ENCODE assay signal across 19 cellular contexts in the genomic region with DNA sequence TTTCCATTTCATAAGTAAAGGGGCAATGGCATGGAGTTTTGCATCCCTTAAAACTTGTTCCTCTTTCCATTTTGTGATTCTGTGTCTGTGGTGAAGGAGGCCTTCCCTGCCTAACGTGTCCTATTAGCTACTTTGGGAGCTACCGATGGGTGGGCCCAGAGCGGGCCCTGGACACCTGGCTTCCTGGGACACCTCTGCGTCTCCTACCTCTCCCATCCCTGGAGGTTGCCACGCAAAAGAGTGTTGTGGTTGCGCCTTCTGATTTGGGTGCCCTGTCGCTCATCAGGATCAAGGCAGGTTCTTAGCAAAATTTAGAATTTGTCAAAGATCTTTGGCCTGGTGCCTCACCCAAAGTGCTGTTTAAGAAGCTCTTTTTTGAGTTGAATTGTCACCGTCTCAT.
"Had no signal": no experiment of that assay in that cellular context is flagged by ENCODE, and none has a peak within 500 bp of the region (broad histone marks: within the 10 kb centered on the region; RNA-seq: fewer than 3 reads in every experiment).

No MANE protein-coding gene starts in this region.

- DNase-seq: dermis blood vessel endothelial cell; dorsolateral prefrontal cortex; effector CD4-positive, alpha-beta T cell; effector memory CD4-positive, alpha-beta T cell; foreskin keratinocyte; gastrocnemius medialis; glutamatergic neuron; heart right ventricle; hippocampal formation; kidney; kidney glomerular epithelial cell; left colon; left ventricle myocardium inferior; mammary epithelial cell; mesendoderm; midbrain; naive thymus-derived CD4-positive, alpha-beta T cell had no signal

- H3K4me3 Mint-ChIP-seq: memory B cell had no signal

- H3K9me3 Mint-ChIP-seq: memory B cell had no signal

- ATAC-seq: foreskin keratinocyte; gastrocnemius medialis; heart right ventricle; left colon; left lobe of liver; naive thymus-derived CD4-positive, alpha-beta T cell had no signal

- H3K27me3 Mint-ChIP-seq: naive thymus-derived CD4-positive, alpha-beta T cell had no signal

- H3K36me3 Mint-ChIP-seq: memory B cell had no signal

- H3K27ac Mint-ChIP-seq: memory B cell; naive thymus-derived CD4-positive, alpha-beta T cell had no signal

- H3K4me1 Mint-ChIP-seq: memory B cell had no signal
